9 cellular contexts compared by ENCODE assay signal in the genomic region with DNA sequence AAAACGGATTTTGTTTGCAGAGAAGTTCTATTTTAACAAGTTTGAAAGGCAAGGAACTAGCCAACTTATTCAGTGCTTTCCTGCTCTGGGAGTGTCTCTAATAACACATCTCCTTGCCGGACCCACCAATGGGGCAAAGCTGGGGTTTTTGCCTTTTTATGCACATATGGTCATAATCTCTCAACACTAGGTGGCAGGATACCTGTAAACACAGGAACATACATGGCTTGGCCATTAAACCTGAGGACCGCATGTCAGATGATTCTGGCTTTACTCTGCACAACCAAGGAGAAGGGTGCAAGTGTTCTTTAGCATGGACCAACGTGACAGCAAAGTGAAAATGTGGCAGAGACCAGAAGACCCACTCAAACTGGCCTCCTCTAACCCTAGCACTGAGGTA. TPM values are rescaled to one million over a fixed set of nuclear protein-coding genes. Genes with fewer than 3 reads are reported as not detected.
A peak's percentile ranks its signal among the peaks of the same experiment; 100 is the strongest.
DNase-seq lines count a peak whose midpoint lies in the region; ATAC-seq and TF ChIP-seq lines count a peak whose summit lies in the region.
"Had no signal": no experiment of that assay in that cellular context is flagged by ENCODE, and none has a peak within 500 bp of the region (broad histone marks: within the 10 kb centered on the region; RNA-seq: fewer than 3 reads in every experiment).

No MANE protein-coding gene starts in this region.

- RAD21 ChIA-PET in HCT116 (lab: Charles Lee; ENCODE audit: low non-redundant PET in 1 of 2, low total read pairs in 2 of 2, uncharacterized antibody in 2 of 2, unreplicated experiment in 2 of 2): no interaction called here

- TF ChIP-seq RAD21 in HCT116 (IDR thresholded peaks at IDR 0.05; ENCODE audit: low read depth): peak; percentile 66

- H3K4me3 Mint-ChIP-seq in T-cell: no peak overlapping the region

- H3K27ac ChIP-seq in HCT116 (ENCODE audit: low read depth, low read length): no peak overlapping the region
- H3K27ac ChIP-seq in caudate nucleus (ENCODE audit: low read depth, low read length): no peak overlapping the region
- H3K27ac ChIP-seq: suprapubic skin had no signal

- peaks cover 0 to 9% of the 10 kb centered on the region in 2 experiments; a peak in 3 of 4 replicates for H3K4me1 ChIP-seq in HCT116 (ENCODE audit: control insufficient read depth in 1 of 2, insufficient read depth in 2 of 2, low read length in 2 of 2)

- no peaks in the 10 kb centered on the region for H3K27me3 ChIP-seq in HCT116 (ENCODE audit: insufficient read depth, low read length)
- H3K27me3 ChIP-seq: suprapubic skin had no signal

- no peak overlapping the region for H3K27ac Mint-ChIP-seq in T-cell

- no peak overlapping the region for H3K4me3 ChIP-seq in HCT116 (replicated peaks in 1 of 2; ENCODE audit: low read depth in 1 of 2, low read length in 2 of 2)
- H3K4me3 ChIP-seq: suprapubic skin had no signal

- in situ Hi-C loops in Caki2 (cut with HindIII; ENCODE audit: low pct_unique_long_range_greater_than_20kb, low sequenced_read_pairs): no loop called here

- no peak overlapping the region for H3K4me2 ChIP-seq in HCT116 (ENCODE audit: low read length)

- H3K9me2 ChIP-seq in HCT116 (ENCODE audit: insufficient read depth): no peaks in the 10 kb centered on the region

- no peaks in the 10 kb centered on the region for H3K9me3 ChIP-seq in HCT116 (ENCODE audit: control insufficient read depth in 1 of 2, insufficient read depth in 1 of 2, low read depth in 1 of 2, low read length in 2 of 2)
- H3K9me3 ChIP-seq: suprapubic skin had no signal

- H3K9ac ChIP-seq in HCT116 (ENCODE audit: low read length): no peak overlapping the region

- POLR2A ChIA-PET in HCT116 (lab: Charles Lee) (no interaction called here), T-cell (lab: Charles Lee) (no interaction called here)

- TF ChIP-seq POLR2A in HCT116 (IDR thresholded peaks at IDR 0.05; ENCODE audit: borderline replicate concordance, extremely low read depth, insufficient read depth, insufficient read length): no peak

- peaks cover 48% of the 10 kb centered on the region for H3K36me3 Mint-ChIP-seq in T-cell

- peak; percentile 45 for DNase-seq in Caki2 (ENCODE audit: low read depth)
- peak; percentile 35 for DNase-seq in HCT116 (ENCODE audit: low read depth, low spot score)
- DNase-seq in RPMI7951 (ENCODE audit: low read depth): peak; percentile 29
- peak; percentile 54 for DNase-seq in germinal center (ENCODE audit: low spot score)
- DNase-seq in head of caudate nucleus: no peak
- DNase-seq in caudate nucleus (lab: John Stamatoyannopoulos, UW): no peak
- DNase-seq in T-cell: no peak

- BruUV-seq in HCT116 (replicated peaks; lab: Mats Ljungman, UMichigan): no TSS peak

- ATAC-seq in HCT116 (peak; percentile 44), HG03039 (IDR thresholded peaks at IDR 0.05; ENCODE audit: unreplicated experiment) (no peak), T-cell (replicated peaks in 1 of 4) (no peak)

- TF ChIP-seq CTCF in HCT116 (IDR thresholded peaks at IDR 0.05 in 2 of 3, conservative IDR thresholded peaks at IDR 0.05 in 1 of 3; ENCODE audit: borderline replicate concordance in 1 of 3, insufficient read depth in 1 of 3, low read depth in 2 of 3, low read length in 2 of 3): peak; percentile 58 to 86 (median 73)

- peaks cover 17 to 28% (median 20%) of the 10 kb centered on the region in 3 donors for H3K4me1 Mint-ChIP-seq in T-cell

- no peaks in the 10 kb centered on the region for H3K9me3 Mint-ChIP-seq in T-cell

- CTCF ChIA-PET in HCT116 (lab: Charles Lee): interaction anchor here (0.7 to 2.1 kb wide), 10 partner anchors 10 to 212 kb away, joined by 3 to 14 read pairs (median 4); a partner anchor contains a TSS
- CTCF ChIA-PET in T-cell (lab: Charles Lee): interaction anchor here (0.6 to 1.1 kb wide), 2 partner anchors 42 to 75 kb away, joined by 3 read pairs; no protein-coding TSS in a partner anchor

- no peaks in the 10 kb centered on the region for H4K20me1 ChIP-seq in HCT116 (ENCODE audit: insufficient read depth)

- H3K36me3 ChIP-seq in HCT116 (ENCODE audit: control insufficient read depth in 1 of 2, insufficient read depth in 2 of 2, low read length in 2 of 2): peaks cover 31 to 38% of the 10 kb centered on the region in 2 experiments

- intact Hi-C loops in HCT116 (cut with micrococcal nuclease) (loop anchor here (1.0 to 2.0 kb wide), 3 partner anchors 36 to 212 kb away; no protein-coding TSS in a partner anchor), head of caudate nucleus (cut with DNase I) (no loop called here)

- H3K27me3 Mint-ChIP-seq in T-cell: no peaks in the 10 kb centered on the region

- H3K79me2 ChIP-seq in HCT116 (ENCODE audit: insufficient read depth, low read length): peaks cover 17% of the 10 kb centered on the region; the same call in 1 of the 2 replicates

- no peak overlapping the region for H2AFZ ChIP-seq in HCT116 (ENCODE audit: low read depth, low read length, poor library complexity, severe bottlenecking)

TF ChIP-seq in HCT116, 20 proteins besides CTCF, POLR2A, EP300 and RAD21:
- TF ChIP-seq, protein P1, sequence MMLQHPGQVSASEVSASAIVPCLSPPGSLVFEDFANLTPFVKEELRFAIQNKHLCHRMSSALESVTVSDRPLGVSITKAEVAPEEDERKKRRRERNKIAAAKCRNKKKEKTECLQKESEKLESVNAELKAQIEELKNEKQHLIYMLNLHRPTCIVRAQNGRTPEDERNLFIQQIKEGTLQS (IDR thresholded peaks at IDR 0.05): no peak
- TF ChIP-seq POLR2AphosphoS5 (IDR thresholded peaks at IDR 0.05; ENCODE audit: low read depth, low read length) (no peak), SRF (IDR thresholded peaks at IDR 0.05; ENCODE audit: low read depth) (no peak; the same call in 1 of the 2 replicates), ZNF274 (IDR thresholded peaks at IDR 0.05; ENCODE audit: low read depth, low read length) (no peak), YY1 (IDR thresholded peaks at IDR 0.05; ENCODE audit: extremely low read depth, insufficient replicate concordance, low read depth, low read length) (no peak), EZH2phosphoT487 (IDR thresholded peaks at IDR 0.05; ENCODE audit: borderline replicate concordance) (no peak), JUND (IDR thresholded peaks at IDR 0.05) (no peak), ELF1 (IDR thresholded peaks at IDR 0.05; ENCODE audit: borderline replicate concordance, low read depth) (no peak), TCF7L2 (IDR thresholded peaks at IDR 0.05; ENCODE audit: borderline replicate concordance, extremely low read depth, insufficient read depth, insufficient read length) (no peak), ZFX (IDR thresholded peaks at IDR 0.05) (no peak), CBX3 (IDR thresholded peaks at IDR 0.05; ENCODE audit: low read depth) (no peak), CEBPB (IDR thresholded peaks at IDR 0.05; ENCODE audit: low read depth) (no peak), FOSL1 (IDR thresholded peaks at IDR 0.05; ENCODE audit: low read depth) (no peak)
- TF ChIP-seq, protein P2, sequence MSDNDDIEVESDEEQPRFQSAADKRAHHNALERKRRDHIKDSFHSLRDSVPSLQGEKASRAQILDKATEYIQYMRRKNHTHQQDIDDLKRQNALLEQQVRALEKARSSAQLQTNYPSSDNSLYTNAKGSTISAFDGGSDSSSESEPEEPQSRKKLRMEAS (IDR thresholded peaks at IDR 0.05): no peak
- TF ChIP-seq, protein P3, sequence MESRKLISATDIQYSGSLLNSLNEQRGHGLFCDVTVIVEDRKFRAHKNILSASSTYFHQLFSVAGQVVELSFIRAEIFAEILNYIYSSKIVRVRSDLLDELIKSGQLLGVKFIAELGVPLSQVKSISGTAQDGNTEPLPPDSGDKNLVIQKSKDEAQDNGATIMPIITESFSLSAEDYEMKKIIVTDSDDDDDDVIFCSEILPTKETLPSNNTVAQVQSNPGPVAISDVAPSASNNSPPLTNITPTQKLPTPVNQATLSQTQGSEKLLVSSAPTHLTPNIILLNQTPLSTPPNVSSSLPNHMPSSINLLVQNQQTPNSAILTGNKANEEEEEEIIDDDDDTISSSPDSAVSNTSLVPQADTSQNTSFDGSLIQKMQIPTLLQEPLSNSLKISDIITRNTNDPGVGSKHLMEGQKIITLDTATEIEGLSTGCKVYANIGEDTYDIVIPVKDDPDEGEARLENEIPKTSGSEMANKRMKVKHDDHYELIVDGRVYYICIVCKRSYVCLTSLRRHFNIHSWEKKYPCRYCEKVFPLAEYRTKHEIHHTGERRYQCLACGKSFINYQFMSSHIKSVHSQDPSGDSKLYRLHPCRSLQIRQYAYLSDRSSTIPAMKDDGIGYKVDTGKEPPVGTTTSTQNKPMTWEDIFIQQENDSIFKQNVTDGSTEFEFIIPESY (IDR thresholded peaks at IDR 0.05; ENCODE audit: extremely low read depth, insufficient replicate concordance, low read length): no peak

RNA-seq across cellular contexts. Expression of a gene that starts 4.9 kb away (rescaled TPM):
- total RNA-seq in Caki2 (2014; rRNA removed; shearing (Covaris generic); ENCODE audit: low replicate concordance): 388 and 475 TPM in 2 replicates
- total RNA-seq in HCT116 (2021; ENCODE audit: unreplicated experiment): 66.3 TPM
- polyA plus RNA-seq in HCT116 (2012): 84.1 and 95.3 TPM in 2 replicates
- 101 and 107 TPM in 2 replicates for total RNA-seq in RPMI7951 (2014; rRNA removed; shearing (Covaris generic))
- total RNA-seq in T-cell: 10 to 100 TPM; 15.5 to 22.2 (median 17.7) TPM

RNA-seq across cellular contexts. Expression of a gene that starts 22.4 kb away (rescaled TPM):
- total RNA-seq in Caki2 (2014; rRNA removed; shearing (Covaris generic); ENCODE audit: low replicate concordance): 0.07 and 0.41 TPM in 2 replicates
- total RNA-seq in HCT116 (2021; ENCODE audit: unreplicated experiment) (0.15 TPM), T-cell (under 1 TPM in 3 of 5 donors, not detected in 2; 0.19 to 0.49 (median 0.26) TPM)
- 0.32 and 0.59 TPM in 2 replicates for polyA plus RNA-seq in HCT116 (2012)
- not detected in 2 replicates for total RNA-seq in RPMI7951 (2014; rRNA removed; shearing (Covaris generic))
- total RNA-seq: suprapubic skin had no signal

RNA-seq across cellular contexts. Expression of a gene that starts 37.2 kb away (rescaled TPM):
- total RNA-seq in Caki2 (2014; rRNA removed; shearing (Covaris generic); ENCODE audit: low replicate concordance): not detected in 2 replicates
- total RNA-seq in HCT116 (2021; ENCODE audit: unreplicated experiment) (not detected), T-cell (not detected)
- 0.03 and 0.04 TPM in 2 replicates for polyA plus RNA-seq in HCT116 (2012)
- total RNA-seq in RPMI7951 (2014; rRNA removed; shearing (Covaris generic)): not detected in 2 replicates
- total RNA-seq: suprapubic skin had no signal

RNA-seq across cellular contexts. Expression of a gene that starts 41.2 kb away (rescaled TPM):
- 65.4 and 75.0 TPM in 2 replicates for total RNA-seq in Caki2 (2014; rRNA removed; shearing (Covaris generic); ENCODE audit: low replicate concordance)
- total RNA-seq in HCT116 (2021; ENCODE audit: unreplicated experiment): not detected
- 0.12 and 0.14 TPM in 2 replicates for polyA plus RNA-seq in HCT116 (2012)
- 1.1 and 3.9 TPM in 2 replicates for total RNA-seq in RPMI7951 (2014; rRNA removed; shearing (Covaris generic))
- total RNA-seq in T-cell: not detected

Comparison
In these comparisons a context has a peak if more than half of its experiments do, and no peak if none do; other contexts are left out.
1. DNase-seq: peak in Caki2 (single experiment), HCT116 (single experiment), RPMI7951 (single experiment) and germinal center (single experiment); none in head of caudate nucleus (0 of 42), caudate nucleus (0 of 61) and T-cell (0 of 34).